1 cellular context compared by ENCODE assay signal in genomic region chr7:98278408-98278807, GRCh38.
TF ChIP-seq lines count a peak whose summit lies in the region.

No MANE protein-coding gene starts in this region.

TF ChIP-seq in GM23338, 12 proteins besides CTCF, POLR2A, EP300 and RAD21 (continued from another document):
- no peak for TF ChIP-seq ZNF462 (CRISPR knock-in tag; IDR thresholded peaks at IDR 0.05)
